ENCODE assay signal across 21 cellular contexts in the genomic region with DNA sequence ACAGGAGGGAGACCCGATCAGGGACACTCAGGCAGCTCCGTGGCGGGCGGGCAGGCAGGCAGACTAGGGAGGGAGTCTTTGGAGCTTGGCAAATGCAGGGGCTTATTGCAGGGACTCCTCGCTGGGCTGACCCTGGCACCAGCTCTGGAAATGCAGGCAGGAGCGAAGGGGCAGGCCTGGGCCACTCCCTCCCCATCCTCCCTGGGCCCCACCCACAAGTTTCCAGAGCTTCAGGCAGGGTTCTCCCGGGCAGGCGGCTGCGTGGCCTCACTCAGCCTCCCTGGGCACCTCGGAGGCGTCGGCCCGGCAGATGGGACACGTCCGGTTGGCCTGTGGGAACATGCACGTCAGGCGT. TPM values are rescaled to one million over a fixed set of nuclear protein-coding genes. Genes with fewer than 3 reads are reported as not detected.
DNase-seq lines count a peak whose midpoint lies in the region; ATAC-seq and TF ChIP-seq lines count a peak whose summit lies in the region.
"Had no signal": no experiment of that assay in that cellular context is flagged by ENCODE, and none has a peak within 500 bp of the region (broad histone marks: within the 10 kb centered on the region; RNA-seq: fewer than 3 reads in every experiment).

No MANE protein-coding gene starts in this region.

- no peak overlapping the region for H3K27ac Mint-ChIP-seq in T-helper 2 cell treated with Interferon-gamma antibody and Interleukin-4, amounts not matched to agents 5 μg/mL and 100 μg/mL, for 36 hours
- H3K27ac Mint-ChIP-seq in activated CD8-positive, alpha-beta T cell treated with anti-CD3 and anti-CD28 coated beads, Interleukin-2, amount 10 ng/mL, durations not matched to agents 7 days and 5 days = peak overlapping the region; percentile 55
- peak overlapping the region; percentile 95 for H3K27ac Mint-ChIP-seq in memory B cell
- H3K27ac Mint-ChIP-seq: neural progenitor cell had no signal

- no peak for ATAC-seq in activated CD8-positive, alpha-beta T cell treated with anti-CD3 and anti-CD28 coated beads, Interleukin-2, amount 10 ng/mL, durations not matched to agents 7 days and 5 days
- ATAC-seq in memory B cell (ENCODE audit: low read depth) = no peak
- ATAC-seq: stimulated activated naive CD8-positive, alpha-beta T cell treated with anti-CD3 and anti-CD28 coated beads, Interleukin-15, Interleukin-2, amounts not matched to agents 100 U/mL and 50 U/mL, for 24 hours had no signal

- no peak for DNase-seq in T-helper 2 cell treated with Interferon-gamma antibody and Interleukin-4, amounts not matched to agents 5 μg/mL and 100 μg/mL, for 36 hours (ENCODE audit: low spot score)
- DNase-seq in T-helper 2 cell (no peak), DMS 273 (lab: John Stamatoyannopoulos, UW; ENCODE audit: unreplicated experiment) (peak; percentile 96), memory B cell (ENCODE audit: low spot score in 2 of 2) (no peak), NCI-H128 (lab: John Stamatoyannopoulos, UW; ENCODE audit: unreplicated experiment) (no peak), GM10248 (ENCODE audit: extremely low spot score) (no peak), caudate nucleus (lab: John Stamatoyannopoulos, UW) (no peak)
- no peak for DNase-seq in activated CD8-positive, alpha-beta T cell treated with anti-CD3 and anti-CD28 coated beads, Interleukin-2, amount 10 ng/mL, durations not matched to agents 7 days and 5 days
- DNase-seq: 8988T; activated CD4-positive, alpha-beta T cell treated with anti-CD3 and anti-CD28 coated beads for 4 hours; activated T-cell treated with anti-CD3 and anti-CD28 coated beads, Interleukin-2, amount 50 U/mL, for 1 hour; central memory CD4-positive, alpha-beta T cell; effector CD4-positive, alpha-beta T cell; NCI-H1436 treated with DMSO at 0.1 percent for 48 hours; SIG-M5; stimulated activated naive CD8-positive, alpha-beta T cell treated with anti-CD3 and anti-CD28 coated beads, Interleukin-15, Interleukin-2, amounts not matched to agents 100 U/mL and 50 U/mL, for 24 hours; T1000 had no signal

- POLR2A ChIA-PET in activated CD8-positive, alpha-beta T cell treated with anti-CD3 and anti-CD28 coated beads, Interleukin-2, amount 10 ng/mL, durations not matched to agents 7 days and 5 days (lab: Charles Lee) = interaction anchor here (2.2 to 3.9 kb wide), 2 partner anchors 11 to 14 kb away, joined by 7 to 34 read pairs; no protein-coding TSS in a partner anchor
- POLR2A ChIA-PET in GM10248 (lab: Yijun Ruan, JAX) = no interaction called here

- H3K27me3 Mint-ChIP-seq in T-helper 2 cell treated with Interferon-gamma antibody and Interleukin-4, amounts not matched to agents 5 μg/mL and 100 μg/mL, for 36 hours (ENCODE audit: low read depth) = no peaks in the 10 kb centered on the region
- no peaks in the 10 kb centered on the region for H3K27me3 Mint-ChIP-seq in activated CD8-positive, alpha-beta T cell treated with anti-CD3 and anti-CD28 coated beads, Interleukin-2, amount 10 ng/mL, durations not matched to agents 7 days and 5 days (ENCODE audit: low read depth)
- H3K27me3 Mint-ChIP-seq in memory B cell = no peaks in the 10 kb centered on the region

- peaks cover 40% of the 10 kb centered on the region for H3K36me3 Mint-ChIP-seq in T-helper 2 cell treated with Interferon-gamma antibody and Interleukin-4, amounts not matched to agents 5 μg/mL and 100 μg/mL, for 36 hours (ENCODE audit: low read depth)
- H3K36me3 Mint-ChIP-seq in activated CD8-positive, alpha-beta T cell treated with anti-CD3 and anti-CD28 coated beads, Interleukin-2, amount 10 ng/mL, durations not matched to agents 7 days and 5 days (ENCODE audit: low read depth) = peaks cover 56% of the 10 kb centered on the region
- peaks cover 22% of the 10 kb centered on the region for H3K36me3 Mint-ChIP-seq in memory B cell

- peak overlapping the region; percentile 26 for H3K4me3 Mint-ChIP-seq in T-helper 2 cell treated with Interferon-gamma antibody and Interleukin-4, amounts not matched to agents 5 μg/mL and 100 μg/mL, for 36 hours
- H3K4me3 Mint-ChIP-seq in activated CD8-positive, alpha-beta T cell treated with anti-CD3 and anti-CD28 coated beads, Interleukin-2, amount 10 ng/mL, durations not matched to agents 7 days and 5 days = no peak overlapping the region
- H3K4me3 Mint-ChIP-seq in memory B cell = peak overlapping the region; percentile 1
- H3K4me3 Mint-ChIP-seq: neural progenitor cell had no signal

- peaks cover 17% of the 10 kb centered on the region for H3K4me1 Mint-ChIP-seq in T-helper 2 cell treated with Interferon-gamma antibody and Interleukin-4, amounts not matched to agents 5 μg/mL and 100 μg/mL, for 36 hours (ENCODE audit: low read depth)
- H3K4me1 Mint-ChIP-seq in activated CD8-positive, alpha-beta T cell treated with anti-CD3 and anti-CD28 coated beads, Interleukin-2, amount 10 ng/mL, durations not matched to agents 7 days and 5 days (ENCODE audit: low read depth) = peaks cover 50% of the 10 kb centered on the region
- peaks cover 32% of the 10 kb centered on the region for H3K4me1 Mint-ChIP-seq in memory B cell

- no peak overlapping the region for H3K27ac ChIP-seq in caudate nucleus (ENCODE audit: low read depth, low read length)
- H3K27ac ChIP-seq: neural progenitor cell had no signal

- no peak for TF ChIP-seq CTCF in GM10248 (IDR thresholded peaks at IDR 0.05; ENCODE audit: control extremely low read depth, extremely low read depth, low read depth, missing control alignments)

- no peaks in the 10 kb centered on the region for H3K9me3 Mint-ChIP-seq in T-helper 2 cell treated with Interferon-gamma antibody and Interleukin-4, amounts not matched to agents 5 μg/mL and 100 μg/mL, for 36 hours
- no peaks in the 10 kb centered on the region for H3K9me3 Mint-ChIP-seq in activated CD8-positive, alpha-beta T cell treated with anti-CD3 and anti-CD28 coated beads, Interleukin-2, amount 10 ng/mL, durations not matched to agents 7 days and 5 days (ENCODE audit: insufficient read depth)
- H3K9me3 Mint-ChIP-seq in memory B cell = no peaks in the 10 kb centered on the region
- H3K9me3 Mint-ChIP-seq: neural progenitor cell had no signal

- CTCF ChIA-PET in activated CD8-positive, alpha-beta T cell treated with anti-CD3 and anti-CD28 coated beads, Interleukin-2, amount 10 ng/mL, durations not matched to agents 7 days and 5 days (lab: Charles Lee) = interaction anchor here (0.8 to 2.5 kb wide), 3 partner anchors 10 to 81 kb away, joined by 3 to 10 read pairs (median 9); partner anchors contain the start of gene FAF2
- CTCF ChIA-PET in GM10248 (lab: Yijun Ruan, JAX) = interaction anchor here (1.7 kb wide), 1 partner anchor 10 kb away, joined by 5 read pairs; no protein-coding TSS in a partner anchor

RNA-seq across cellular contexts. Expression of gene RNF44, which starts 8.5 kb away (rescaled TPM):
- total RNA-seq in activated CD8-positive, alpha-beta T cell treated with anti-CD3 and anti-CD28 coated beads, Interleukin-2, amount 10 ng/mL, durations not matched to agents 7 days and 5 days = 10 to 100 TPM; 88.3 to 92.7 TPM

RNA-seq across cellular contexts. Expression of gene CDHR2, which starts 20.4 kb away (rescaled TPM):
- 1 to 10 TPM; 2.1 to 2.2 TPM for total RNA-seq in activated CD8-positive, alpha-beta T cell treated with anti-CD3 and anti-CD28 coated beads, Interleukin-2, amount 10 ng/mL, durations not matched to agents 7 days and 5 days
- total RNA-seq: HT1080, renal cortical epithelial cell, ureter had no signal
